Comparison of ENCODE assay signal across 21 cellular contexts in the genomic region with DNA sequence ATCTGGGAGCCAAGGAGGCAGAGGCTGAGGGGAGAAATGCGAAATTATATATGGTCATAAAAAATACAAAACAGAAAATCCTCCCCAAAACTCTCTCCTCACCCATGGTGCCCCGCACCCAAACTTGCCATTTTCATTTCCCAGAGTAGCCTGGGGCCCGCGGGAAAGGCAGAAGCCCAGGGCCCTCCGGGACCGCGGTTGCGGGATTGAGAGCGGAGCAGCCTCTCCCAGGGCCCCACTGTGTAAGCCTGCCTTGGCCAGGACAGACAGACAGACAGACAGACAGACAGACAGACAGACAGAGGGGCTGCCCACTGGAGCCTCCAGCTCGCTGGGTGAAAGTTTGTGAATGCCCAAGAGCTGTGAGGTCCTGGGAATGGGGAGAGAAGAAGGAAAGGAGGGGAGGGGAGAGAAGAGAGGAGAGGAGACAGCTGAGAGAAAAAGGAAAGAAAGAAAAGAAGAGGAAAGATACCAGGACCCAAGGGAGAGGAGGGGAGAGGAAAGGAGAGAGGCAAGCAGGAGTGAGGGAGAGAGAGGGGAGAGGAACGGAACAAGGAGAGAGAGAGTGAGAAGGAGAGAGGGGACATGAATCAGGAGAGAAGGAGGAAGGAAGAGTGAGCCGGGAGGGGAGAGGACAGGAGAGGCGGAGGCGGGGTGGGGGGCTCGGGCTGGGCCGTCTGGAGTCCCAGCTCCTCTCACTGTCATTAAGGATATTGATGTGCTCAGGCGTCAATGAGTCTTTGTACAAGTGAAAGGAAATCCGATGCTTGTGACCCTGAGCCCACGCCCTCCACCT.
A peak's percentile ranks its signal among the peaks of the same experiment; 100 is the strongest.
DNase-seq lines count a peak whose midpoint lies in the region; ATAC-seq and TF ChIP-seq lines count a peak whose summit lies in the region.
"Had no signal": no experiment of that assay in that cellular context is flagged by ENCODE, and none has a peak within 500 bp of the region (broad histone marks: within the 10 kb centered on the region; RNA-seq: fewer than 3 reads in every experiment).

No MANE protein-coding gene starts in this region.

- no peaks in the 10 kb centered on the region for H3K36me3 Mint-ChIP-seq in CD4-positive, CD25-positive, alpha-beta regulatory T cell
- no peaks in the 10 kb centered on the region for H3K36me3 Mint-ChIP-seq in CD8-positive, alpha-beta memory T cell
- H3K36me3 Mint-ChIP-seq in memory B cell: no peaks in the 10 kb centered on the region
- H3K36me3 Mint-ChIP-seq: stimulated activated naive B cell treated with anti-CD40 and anti-IgM and Interleukin-4, amounts not matched to agents 10 μg/mL and 1 μg/mL and 100 μg/mL, for 72 hours had no signal

- DNase-seq in CD4-positive, CD25-positive, alpha-beta regulatory T cell: no peak
- DNase-seq in CD8-positive, alpha-beta memory T cell: no peak
- no peak for DNase-seq in SK-N-MC (ENCODE audit: low read depth, low spot score)
- DNase-seq in memory B cell (ENCODE audit: low spot score in 2 of 2): no peak
- no peak for DNase-seq in dedifferentiated amniotic fluid mesenchymal stem cell (ENCODE audit: extremely low spot score)
- DNase-seq in DMS 273 (lab: John Stamatoyannopoulos, UW; ENCODE audit: unreplicated experiment): no peak
- DNase-seq in HEK293T (ENCODE audit: extremely low spot score): no peak
- DNase-seq: activated CD4-positive, alpha-beta T cell treated with anti-CD3 and anti-CD28 coated beads for 48 hours; activated CD8-positive, alpha-beta memory T cell treated with anti-CD3 and anti-CD28 coated beads, Interleukin-2, amount 50 U/mL, for 4 hours; activated naive CD4-positive, alpha-beta T cell treated with anti-CD3 and anti-CD28 coated beads for 36 hours; DMS79; left ventricle myocardium inferior; NCI-H1436 treated with DMSO at 0.1 percent for 48 hours; NCI-H446 treated with DMSO at 0.1 percent for 48 hours; SIG-M5; stimulated activated naive B cell treated with anti-CD40 and anti-IgM and Interleukin-4, amounts not matched to agents 10 μg/mL and 1 μg/mL and 100 μg/mL, for 72 hours; T1000; trophoblast cell had no signal

- no peaks in the 10 kb centered on the region for H3K36me3 ChIP-seq in CD4-positive, CD25-positive, alpha-beta regulatory T cell (ENCODE audit: control insufficient read depth, insufficient read depth, low read length)
- H3K36me3 ChIP-seq in CD8-positive, alpha-beta memory T cell (ENCODE audit: insufficient read depth, low read length): no peaks in the 10 kb centered on the region
- H3K36me3 ChIP-seq in SK-N-MC (ENCODE audit: insufficient read depth, low read length): no peaks in the 10 kb centered on the region
- H3K36me3 ChIP-seq: cardiac muscle cell, left ventricle myocardium inferior had no signal

- H3K4me3 ChIP-seq in CD4-positive, CD25-positive, alpha-beta regulatory T cell (ENCODE audit: low read depth, low read length): no peak overlapping the region
- H3K4me3 ChIP-seq in CD8-positive, alpha-beta memory T cell (ENCODE audit: low read length): no peak overlapping the region
- peak overlapping the region; percentile 20 for H3K4me3 ChIP-seq in SK-N-MC

- no peaks in the 10 kb centered on the region for H3K9me3 Mint-ChIP-seq in CD4-positive, CD25-positive, alpha-beta regulatory T cell
- no peaks in the 10 kb centered on the region for H3K9me3 Mint-ChIP-seq in CD8-positive, alpha-beta memory T cell
- no peaks in the 10 kb centered on the region for H3K9me3 Mint-ChIP-seq in memory B cell
- H3K9me3 Mint-ChIP-seq: activated naive CD4-positive, alpha-beta T cell treated with anti-CD3 and anti-CD28 coated beads for 36 hours; stimulated activated naive B cell treated with anti-CD40 and anti-IgM and Interleukin-4, amounts not matched to agents 10 μg/mL and 1 μg/mL and 100 μg/mL, for 72 hours had no signal

- peaks cover 0 to 25% (median 8%) of the 10 kb centered on the region in 4 donors for H3K4me1 Mint-ChIP-seq in CD4-positive, CD25-positive, alpha-beta regulatory T cell
- peaks cover 7 to 21% (median 16%) of the 10 kb centered on the region in 3 donors for H3K4me1 Mint-ChIP-seq in CD8-positive, alpha-beta memory T cell
- peaks cover 7% of the 10 kb centered on the region for H3K4me1 Mint-ChIP-seq in memory B cell

- no peak overlapping the region for H3K27ac Mint-ChIP-seq in CD4-positive, CD25-positive, alpha-beta regulatory T cell
- peak overlapping the region in 3 of 8 donors; percentile 1 to 79 (median 60) for H3K27ac Mint-ChIP-seq in CD8-positive, alpha-beta memory T cell
- no peak overlapping the region for H3K27ac Mint-ChIP-seq in memory B cell
- H3K27ac Mint-ChIP-seq: activated naive CD4-positive, alpha-beta T cell treated with anti-CD3 and anti-CD28 coated beads for 36 hours; stimulated activated naive B cell treated with anti-CD40 and anti-IgM and Interleukin-4, amounts not matched to agents 10 μg/mL and 1 μg/mL and 100 μg/mL, for 72 hours had no signal

- peaks cover 11% of the 10 kb centered on the region for H3K4me1 ChIP-seq in CD4-positive, CD25-positive, alpha-beta regulatory T cell (ENCODE audit: control insufficient read depth, insufficient read depth, low read length, poor library complexity, severe bottlenecking)
- H3K4me1 ChIP-seq in CD8-positive, alpha-beta memory T cell (ENCODE audit: insufficient read depth, low read length): peaks cover 6% of the 10 kb centered on the region

- H3K4me3 Mint-ChIP-seq in CD4-positive, CD25-positive, alpha-beta regulatory T cell: peak overlapping the region in 3 of 4 donors; percentile 39 to 65 (median 47)
- peak overlapping the region in 6 of 7 donors; percentile 17 to 54 (median 36) for H3K4me3 Mint-ChIP-seq in CD8-positive, alpha-beta memory T cell
- peak overlapping the region; percentile 32 for H3K4me3 Mint-ChIP-seq in memory B cell

- H3K27ac ChIP-seq in CD4-positive, CD25-positive, alpha-beta regulatory T cell (ENCODE audit: insufficient read depth, low read length, poor library complexity, severe bottlenecking): no peak overlapping the region
- no peak overlapping the region for H3K27ac ChIP-seq in CD8-positive, alpha-beta memory T cell (ENCODE audit: low read depth, low read length)
- no peak overlapping the region for H3K27ac ChIP-seq in SK-N-MC
- H3K27ac ChIP-seq: cardiac muscle cell, left ventricle myocardium inferior had no signal

- POLR2A ChIA-PET in CD8-positive, alpha-beta memory T cell (lab: Charles Lee): interaction anchor here (0.5 kb wide), 1 partner anchor 388 kb away, joined by 3 read pairs; no protein-coding TSS in a partner anchor
- POLR2A ChIA-PET in HEK293T (lab: Yijun Ruan, JAX): no interaction called here

- CTCF ChIA-PET in CD8-positive, alpha-beta memory T cell (lab: Charles Lee): interaction anchor here (0.7 to 4.4 kb wide), 7 partner anchors 44 to 436 kb away, joined by 3 to 29 read pairs (median 5); partner anchors contain the start of gene CENPS
- CTCF ChIA-PET in HEK293T (lab: Yijun Ruan, JAX): interaction anchor here (0.6 kb wide), 4 partner anchors 183 to 618 kb away, joined by 3 to 6 read pairs (median 4); no protein-coding TSS in a partner anchor

- H3K9me3 ChIP-seq in CD4-positive, CD25-positive, alpha-beta regulatory T cell (ENCODE audit: control insufficient read depth in 2 of 2, low read length in 2 of 2): no peaks in the 10 kb centered on the region
- no peaks in the 10 kb centered on the region for H3K9me3 ChIP-seq in CD8-positive, alpha-beta memory T cell (ENCODE audit: low read length)
- H3K9me3 ChIP-seq in SK-N-MC (ENCODE audit: low read depth, low read length): no peaks in the 10 kb centered on the region
- H3K9me3 ChIP-seq: left ventricle myocardium inferior had no signal

- no peak overlapping the region for H3K9ac ChIP-seq in SK-N-MC (ENCODE audit: insufficient read length)

- H3K27me3 Mint-ChIP-seq in CD4-positive, CD25-positive, alpha-beta regulatory T cell: peaks cover 66% of the 10 kb centered on the region
- H3K27me3 Mint-ChIP-seq in CD8-positive, alpha-beta memory T cell: peaks cover 22 to 59% of the 10 kb centered on the region in 2 donors
- peaks cover 32% of the 10 kb centered on the region for H3K27me3 Mint-ChIP-seq in memory B cell

- H3K27me3 ChIP-seq in CD4-positive, CD25-positive, alpha-beta regulatory T cell (ENCODE audit: control insufficient read depth, insufficient read depth, low read length): peaks cover 11% of the 10 kb centered on the region
- peaks cover 32% of the 10 kb centered on the region for H3K27me3 ChIP-seq in CD8-positive, alpha-beta memory T cell (ENCODE audit: insufficient read depth, low read length, poor library complexity, severe bottlenecking)

- no peak for ATAC-seq in CD4-positive, CD25-positive, alpha-beta regulatory T cell (ENCODE audit: low read depth in 2 of 2)
- ATAC-seq in memory B cell (ENCODE audit: low read depth): no peak
- ATAC-seq in HG03442 (IDR thresholded peaks at IDR 0.05; ENCODE audit: unreplicated experiment): no peak
- ATAC-seq: esophagus mucosa had no signal

TF ChIP-seq in HEK293T, 16 proteins besides CTCF, POLR2A, EP300 and RAD21:
- TF ChIP-seq FOXM1 (IDR thresholded peaks at IDR 0.05; ENCODE audit: borderline replicate concordance) (no peak), ARNT (IDR thresholded peaks at IDR 0.05) (no peak), CTBP1 (IDR thresholded peaks at IDR 0.05; ENCODE audit: borderline replicate concordance) (no peak), LEF1 (IDR thresholded peaks at IDR 0.05; ENCODE audit: borderline replicate concordance) (no peak), PKNOX1 (IDR thresholded peaks at IDR 0.05) (no peak), SUZ12 (IDR thresholded peaks at IDR 0.05) (no peak), SP1 (IDR thresholded peaks at IDR 0.05) (no peak), ZNF384 (IDR thresholded peaks at IDR 0.05) (no peak), NFRKB (IDR thresholded peaks at IDR 0.05) (no peak), BHLHE40 (IDR thresholded peaks at IDR 0.05; ENCODE audit: borderline replicate concordance) (no peak), TARDBP (IDR thresholded peaks at IDR 0.05) (no peak), FOXA1 (IDR thresholded peaks at IDR 0.05) (no peak), HDGF (IDR thresholded peaks at IDR 0.05; ENCODE audit: borderline replicate concordance) (no peak), FOXK2 (IDR thresholded peaks at IDR 0.05) (no peak), L3MBTL2 (conservative IDR thresholded peaks at IDR 0.05) (no peak), ELF4 (IDR thresholded peaks at IDR 0.05) (no peak)
